9 cellular contexts compared by ENCODE assay signal in genomic region chr3:127959873-127960272, GRCh38. TPM values are rescaled to one million over a fixed set of nuclear protein-coding genes. Genes with fewer than 3 reads are reported as not detected.
DNase-seq lines count a peak whose midpoint lies in the region; ATAC-seq and TF ChIP-seq lines count a peak whose summit lies in the region.
"Had no signal": no experiment of that assay in that cellular context is flagged by ENCODE, and none has a peak within 500 bp of the region (broad histone marks: within the 10 kb centered on the region; RNA-seq: fewer than 3 reads in every experiment).

No MANE protein-coding gene starts in this region.

- H3K9me3 Mint-ChIP-seq in CD8-positive, alpha-beta memory T cell: no peaks in the 10 kb centered on the region

- no peak overlapping the region for H2AFZ ChIP-seq in Karpas-422 (ENCODE audit: low read length)

- H3K36me3 ChIP-seq in Karpas-422 (ENCODE audit: insufficient read depth, low read length) (no peaks in the 10 kb centered on the region), left ventricle myocardium inferior (no peaks in the 10 kb centered on the region), upper lobe of right lung (no peaks in the 10 kb centered on the region), aorta (ENCODE audit: control insufficient read depth in 1 of 2, insufficient read depth in 2 of 2, low read length in 1 of 2) (no peaks in the 10 kb centered on the region)
- H3K36me3 ChIP-seq in CD8-positive, alpha-beta memory T cell (ENCODE audit: insufficient read depth, low read length): no peaks in the 10 kb centered on the region

- H3K27ac Mint-ChIP-seq in CD8-positive, alpha-beta memory T cell: no peak overlapping the region

- H3K27ac ChIP-seq in Karpas-422 (ENCODE audit: low read length) (no peak overlapping the region), left ventricle myocardium inferior (replicated peaks) (peak overlapping the region; percentile 90), upper lobe of right lung (no peak overlapping the region), aorta (ENCODE audit: low read depth in 1 of 2, low read length in 2 of 2) (no peak overlapping the region)
- H3K27ac ChIP-seq in CD8-positive, alpha-beta memory T cell (ENCODE audit: low read depth, low read length): no peak overlapping the region
- H3K27ac ChIP-seq: HL-60 had no signal

- no peak overlapping the region for H3K9ac ChIP-seq in Karpas-422 (ENCODE audit: low read length)

- no peak for TF ChIP-seq POLR2A in GM18505 (IDR thresholded peaks at IDR 0.05; ENCODE audit: borderline replicate concordance, extremely low read depth, insufficient read depth, insufficient read length)

- no peak overlapping the region for H3K4me3 Mint-ChIP-seq in CD8-positive, alpha-beta memory T cell

- CTCF ChIA-PET in CD8-positive, alpha-beta memory T cell (lab: Charles Lee): interaction anchor here (1.4 kb wide), 1 partner anchor 385 kb away, joined by 4 read pairs; no protein-coding TSS in a partner anchor

- H3K79me2 ChIP-seq in Karpas-422 (ENCODE audit: low read length): no peaks in the 10 kb centered on the region

- H3K4me2 ChIP-seq in Karpas-422 (ENCODE audit: low read depth, low read length, poor library complexity, severe bottlenecking): no peak overlapping the region

- H3K9me3 ChIP-seq in Karpas-422 (ENCODE audit: low read length): no peaks in the 10 kb centered on the region
- H3K9me3 ChIP-seq in left ventricle myocardium inferior (replicated peaks): no peaks in the 10 kb centered on the region
- H3K9me3 ChIP-seq in upper lobe of right lung: no peaks in the 10 kb centered on the region
- H3K9me3 ChIP-seq in aorta (ENCODE audit: control insufficient read depth, low read length): no peaks in the 10 kb centered on the region
- no peaks in the 10 kb centered on the region for H3K9me3 ChIP-seq in CD8-positive, alpha-beta memory T cell (ENCODE audit: low read length)

- H3K4me3 ChIP-seq in Karpas-422 (ENCODE audit: low read length) (no peak overlapping the region), left ventricle myocardium inferior (no peak overlapping the region), upper lobe of right lung (no peak overlapping the region), aorta (ENCODE audit: low read length in 2 of 2) (no peak overlapping the region)
- no peak overlapping the region for H3K4me3 ChIP-seq in CD8-positive, alpha-beta memory T cell (ENCODE audit: low read length)

- POLR2A ChIA-PET in CD8-positive, alpha-beta memory T cell (lab: Charles Lee): no interaction called here

- H3K4me1 ChIP-seq in Karpas-422 (ENCODE audit: low read length) (no peaks in the 10 kb centered on the region), left ventricle myocardium inferior (peaks cover 59% of the 10 kb centered on the region), upper lobe of right lung (no peaks in the 10 kb centered on the region), aorta (ENCODE audit: control insufficient read depth in 1 of 2, insufficient read depth in 2 of 2, low read length in 2 of 2) (no peaks in the 10 kb centered on the region)
- no peaks in the 10 kb centered on the region for H3K4me1 ChIP-seq in CD8-positive, alpha-beta memory T cell (ENCODE audit: insufficient read depth, low read length)

- ATAC-seq in upper lobe of right lung (peak; percentile 74), aorta (ENCODE audit: low FRiP score) (no peak), GM18505 (IDR thresholded peaks at IDR 0.05; ENCODE audit: unreplicated experiment) (no peak)

- DNase-seq in DMS 273 (lab: John Stamatoyannopoulos, UW; ENCODE audit: unreplicated experiment): peak; percentile 87
- DNase-seq in Karpas-422: peak; percentile 46
- peak; percentile 66 for DNase-seq in SK-MEL-5 (ENCODE audit: low read depth, low spot score)
- no peak for DNase-seq in left ventricle myocardium inferior
- no peak for DNase-seq in upper lobe of right lung
- DNase-seq in aorta: no peak
- DNase-seq in CD8-positive, alpha-beta memory T cell: no peak

- peaks cover 8 to 45% of the 10 kb centered on the region in 2 donors for H3K27me3 Mint-ChIP-seq in CD8-positive, alpha-beta memory T cell

- no peaks in the 10 kb centered on the region for H4K20me1 ChIP-seq in Karpas-422 (ENCODE audit: insufficient read depth, low read depth, low read length)

- in situ Hi-C loops in SK-MEL-5 (cut with HindIII; ENCODE audit: low pct_unique_long_range_greater_than_20kb, low sequenced_read_pairs): no loop called here

- TF ChIP-seq CTCF in left ventricle myocardium inferior (IDR thresholded peaks at IDR 0.05; ENCODE audit: borderline replicate concordance) (peak; percentile 55), upper lobe of right lung (IDR thresholded peaks at IDR 0.05) (peak; percentile 46)

- intact Hi-C loops in left ventricle myocardium inferior (cut with micrococcal nuclease) (no loop called here), upper lobe of right lung (cut with DNase I) (loop anchor here (10.0 kb wide), 1 partner anchor 295 kb away; no protein-coding TSS in a partner anchor), aorta (cut with DNase I) (loop anchor here in 1 of 2 donors (5.0 to 10.0 kb wide), 2 partner anchors 195 to 308 kb away; no protein-coding TSS in a partner anchor)

- WGBS in aorta, 2 donors: 51 to 60% methylated on average over 4 of the region's 4 CpGs

- H3K27me3 ChIP-seq in Karpas-422 (ENCODE audit: low read length) (no peaks in the 10 kb centered on the region), left ventricle myocardium inferior (ENCODE audit: low read depth) (no peaks in the 10 kb centered on the region), upper lobe of right lung (no peaks in the 10 kb centered on the region), aorta (ENCODE audit: control insufficient read depth in 1 of 2, insufficient read depth in 2 of 2, low read length in 1 of 2) (no peaks in the 10 kb centered on the region)
- H3K27me3 ChIP-seq in CD8-positive, alpha-beta memory T cell (ENCODE audit: insufficient read depth, low read length, poor library complexity, severe bottlenecking): no peaks in the 10 kb centered on the region

- no peaks in the 10 kb centered on the region for H3K4me1 Mint-ChIP-seq in CD8-positive, alpha-beta memory T cell

- H3K36me3 Mint-ChIP-seq in CD8-positive, alpha-beta memory T cell: no peaks in the 10 kb centered on the region

- no peaks in the 10 kb centered on the region for H3K9me2 ChIP-seq in Karpas-422 (replicated peaks; ENCODE audit: insufficient read depth, low read length)

RNA-seq across cellular contexts. Expression of gene KBTBD12, which starts 44.8 kb away (rescaled TPM):
- total RNA-seq in Karpas-422 (2014; rRNA removed; shearing (Covaris generic); ENCODE audit: low replicate concordance): not detected in 2 replicates
- not detected in 2 replicates for total RNA-seq in SK-MEL-5 (2014; rRNA removed; shearing (Covaris generic))
- polyA plus RNA-seq in SK-MEL-5 (2015; cell fraction: cytosol; rRNA removed): not detected in 2 replicates
- not detected in 2 replicates for polyA plus RNA-seq in SK-MEL-5 (2015; cell fraction: nucleus; rRNA removed)
- total RNA-seq in left ventricle myocardium inferior: 41.8 TPM
- total RNA-seq in upper lobe of right lung: 1.3 TPM
- 1 to 10 TPM; 4.5 to 7.6 TPM for total RNA-seq in aorta
- 1 to 10 TPM in 1 of 2 donors, under 1 TPM in 1; 0.28 to 4.1 TPM for polyA plus RNA-seq in aorta
- total RNA-seq in CD8-positive, alpha-beta memory T cell: not detected
- polyA plus RNA-seq in CD8-positive, alpha-beta memory T cell: not detected

Comparison
In these comparisons a context has a peak if more than half of its experiments do, and no peak if none do; other contexts are left out.
1. DNase-seq: peak in DMS 273 (single experiment), Karpas-422 (single experiment) and SK-MEL-5 (single experiment); none in left ventricle myocardium inferior (single experiment), upper lobe of right lung (single experiment), aorta (0 of 2) and CD8-positive, alpha-beta memory T cell (0 of 5).